ENCODE assay signal across 38 cellular contexts in the genomic region with DNA sequence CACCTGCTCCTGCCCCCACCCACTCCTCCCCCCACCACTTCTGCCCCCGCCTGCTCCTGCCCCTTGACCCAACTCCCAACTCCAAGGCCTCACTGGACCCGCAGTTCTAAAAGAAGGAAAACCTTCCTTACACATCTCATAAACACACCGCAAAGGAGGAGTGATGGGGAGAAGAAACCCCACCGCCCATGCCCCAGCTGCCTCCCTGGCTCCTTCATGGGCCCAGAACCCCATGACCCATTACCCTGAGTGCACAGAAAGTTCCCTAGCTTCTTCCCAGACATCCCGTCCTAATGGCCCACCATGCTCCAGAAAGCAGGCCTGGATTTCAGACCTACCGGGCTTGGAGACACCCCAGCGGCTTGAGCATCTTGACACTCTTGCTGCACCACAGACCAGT. TPM values are rescaled to one million over a fixed set of nuclear protein-coding genes. Genes with fewer than 3 reads are reported as not detected.
"Had no signal": no experiment of that assay in that cellular context is flagged by ENCODE, and none has a peak within 500 bp of the region (broad histone marks: within the 10 kb centered on the region; RNA-seq: fewer than 3 reads in every experiment).

No MANE protein-coding gene starts in this region.

- DNase-seq: activated B cell treated with CpG ODN at 0.5 μM for 24 hours; activated CD4-positive, alpha-beta memory T cell treated with anti-CD3 and anti-CD28 coated beads for 36 hours; activated CD4-positive, alpha-beta T cell treated with anti-CD3 and anti-CD28 coated beads for 4 hours; activated CD4-positive, alpha-beta T cell treated with anti-CD3 and anti-CD28 coated beads, Interleukin-2, amount 10 ng/mL, durations not matched to agents 24 days and 14 days; activated CD4-positive, alpha-beta T cell treated with anti-CD3 and anti-CD28 coated beads, Interleukin-2, amount 50 U/mL, for 1 hour; activated CD4-positive, alpha-beta T cell treated with anti-CD3 and anti-CD28 coated beads, Interleukin-2, amount 50 U/mL, for 4 hours; activated CD4-positive, CD25-positive, alpha-beta regulatory T cell treated with anti-CD3 and anti-CD28 coated beads, Interleukin-2, amount 50 U/mL, for 72 hours; activated CD8-positive, alpha-beta memory T cell treated with anti-CD3 and anti-CD28 coated beads, Interleukin-2, amount 50 U/mL, for 4 hours; activated CD8-positive, alpha-beta T cell treated with anti-CD3 and anti-CD28 coated beads for 36 hours; activated effector memory CD4-positive, alpha-beta T cell treated with anti-CD3 and anti-CD28 coated beads, Interleukin-2, amount 50 U/mL, for 16 hours; activated gamma-delta T cell treated with Interleukin-2 at 50 U/mL for 16 hours; activated naive CD4-positive, alpha-beta T cell; activated naive CD4-positive, alpha-beta T cell treated with anti-CD3 and anti-CD28 coated beads for 36 hours; activated naive CD4-positive, alpha-beta T cell treated with anti-CD3 and anti-CD28 coated beads, Interleukin-2, amount 50 U/mL, for 16 hours; activated naive CD8-positive, alpha-beta T cell treated with anti-CD3 and anti-CD28 coated beads for 36 hours; activated T-cell treated with anti-CD3 and anti-CD28 coated beads for 4 hours; activated T-cell treated with anti-CD3 and anti-CD28 coated beads, Interleukin-2, amount 50 U/mL, for 1 hour; activated T-cell treated with anti-CD3 and anti-CD28 coated beads, Interleukin-2, amount 50 U/mL, for 4 hours; activated T-cell treated with anti-CD3 and anti-CD28 coated beads, Interleukin-2, amount 50 U/mL, for 72 hours; amniotic stem cell; aorta; body of pancreas; brain microvascular endothelial cell; central memory CD4-positive, alpha-beta T cell; T-helper 1 cell; T-helper 2 cell; T-helper 9 cell had no signal

- H3K4me3 ChIP-seq: adrenal gland, body of pancreas, breast epithelium had no signal

- H3K27ac Mint-ChIP-seq: activated B cell treated with CpG ODN at 0.5 μM for 24 hours; activated CD4-positive, alpha-beta memory T cell treated with anti-CD3 and anti-CD28 coated beads for 36 hours; activated CD4-positive, alpha-beta T cell treated with anti-CD3 and anti-CD28 coated beads, Interleukin-2, amount 10 ng/mL, durations not matched to agents 24 days and 14 days; activated CD8-positive, alpha-beta T cell treated with anti-CD3 and anti-CD28 coated beads for 36 hours; activated naive CD4-positive, alpha-beta T cell treated with anti-CD3 and anti-CD28 coated beads for 36 hours; activated naive CD8-positive, alpha-beta T cell treated with anti-CD3 and anti-CD28 coated beads for 36 hours; activated T-cell treated with anti-CD3 and anti-CD28 coated beads, Interleukin-2, amount 50 U/mL, for 72 hours; activated T-helper 1 cell treated with anti-CD3 and anti-CD28 coated beads, Interleukin-12 subunit alpha, Interleukin-12 subunit beta, Interleukin-2, Interleukin-4 antibody, amounts not matched to agents 30 ng/mL and 10 ng/mL and 1 ng/mL, durations not matched to agents 14 hours and 24 hours and 36 hours; activated T-helper 17 cell treated with anti-CD3 and anti-CD28 coated beads, Interleukin-2, amount 50 U/mL, for 72 hours; T-helper 1 cell treated with Interleukin-12 subunit alpha and Interleukin-12 subunit beta and Interleukin-4 antibody, amounts not matched to agents 30 μg/mL and 1 μg/mL, for 36 hours; T-helper 2 cell treated with Interferon-gamma antibody and Interleukin-4, amounts not matched to agents 5 μg/mL and 100 μg/mL, for 36 hours had no signal

- H3K27ac ChIP-seq: adrenal gland, body of pancreas, brain microvascular endothelial cell, breast epithelium, VCaP had no signal

- H3K4me1 ChIP-seq: adrenal gland, breast epithelium had no signal

- H3K36me3 Mint-ChIP-seq: activated CD4-positive, alpha-beta memory T cell treated with anti-CD3 and anti-CD28 coated beads for 36 hours; activated naive CD4-positive, alpha-beta T cell treated with anti-CD3 and anti-CD28 coated beads, Interleukin-2, amount 50 U/mL, for 72 hours; activated naive CD8-positive, alpha-beta T cell treated with anti-CD3 and anti-CD28 coated beads for 36 hours had no signal

- H3K27me3 Mint-ChIP-seq: activated CD8-positive, alpha-beta T cell treated with anti-CD3 and anti-CD28 coated beads for 36 hours; activated naive CD8-positive, alpha-beta T cell treated with anti-CD3 and anti-CD28 coated beads for 36 hours had no signal

- H3K4me1 Mint-ChIP-seq: activated B cell treated with CpG ODN at 0.5 μM for 24 hours; activated T-helper 17 cell treated with anti-CD3 and anti-CD28 coated beads, Interleukin-2, amount 50 U/mL, for 72 hours had no signal

- ATAC-seq: activated CD8-positive, alpha-beta T cell treated with anti-CD3 and anti-CD28 coated beads for 36 hours; activated T-cell treated with anti-CD3 and anti-CD28 coated beads, Interleukin-2, amount 50 U/mL, for 72 hours; activated T-helper 17 cell treated with anti-CD3 and anti-CD28 coated beads, Interleukin-2, amount 50 U/mL, for 72 hours; body of pancreas had no signal

- H3K4me3 Mint-ChIP-seq: activated B cell treated with CpG ODN at 0.5 μM for 24 hours; activated CD4-positive, alpha-beta memory T cell treated with anti-CD3 and anti-CD28 coated beads for 36 hours; activated CD4-positive, alpha-beta T cell treated with anti-CD3 and anti-CD28 coated beads, Interleukin-2, amount 10 ng/mL, durations not matched to agents 24 days and 14 days; activated CD8-positive, alpha-beta T cell treated with anti-CD3 and anti-CD28 coated beads for 36 hours; activated naive CD4-positive, alpha-beta T cell treated with anti-CD3 and anti-CD28 coated beads for 36 hours; activated naive CD8-positive, alpha-beta T cell treated with anti-CD3 and anti-CD28 coated beads for 36 hours; activated T-cell treated with anti-CD3 and anti-CD28 coated beads, Interleukin-2, amount 50 U/mL, for 4 hours; activated T-cell treated with anti-CD3 and anti-CD28 coated beads, Interleukin-2, amount 50 U/mL, for 72 hours; activated T-helper 1 cell treated with anti-CD3 and anti-CD28 coated beads, Interleukin-12 subunit alpha, Interleukin-12 subunit beta, Interleukin-2, Interleukin-4 antibody, amounts not matched to agents 30 ng/mL and 10 ng/mL and 1 ng/mL, durations not matched to agents 14 hours and 24 hours and 36 hours; activated T-helper 17 cell treated with anti-CD3 and anti-CD28 coated beads, Interleukin-2, amount 50 U/mL, for 72 hours; T-helper 1 cell treated with Interleukin-12 subunit alpha and Interleukin-12 subunit beta and Interleukin-4 antibody, amounts not matched to agents 30 μg/mL and 1 μg/mL, for 36 hours; T-helper 2 cell treated with Interferon-gamma antibody and Interleukin-4, amounts not matched to agents 5 μg/mL and 100 μg/mL, for 36 hours had no signal

- H3K36me3 ChIP-seq: adrenal gland, brain microvascular endothelial cell, breast epithelium had no signal

- H3K9me3 Mint-ChIP-seq: activated B cell treated with CpG ODN at 0.5 μM for 24 hours; activated CD4-positive, alpha-beta memory T cell treated with anti-CD3 and anti-CD28 coated beads for 36 hours; activated CD4-positive, alpha-beta T cell treated with anti-CD3 and anti-CD28 coated beads, Interleukin-2, amount 10 ng/mL, durations not matched to agents 24 days and 14 days; activated CD8-positive, alpha-beta T cell treated with anti-CD3 and anti-CD28 coated beads for 36 hours; activated naive CD4-positive, alpha-beta T cell treated with anti-CD3 and anti-CD28 coated beads for 36 hours; activated naive CD4-positive, alpha-beta T cell treated with anti-CD3 and anti-CD28 coated beads, Interleukin-2, amount 50 U/mL, for 72 hours; activated naive CD8-positive, alpha-beta T cell treated with anti-CD3 and anti-CD28 coated beads for 36 hours; activated T-cell treated with anti-CD3 and anti-CD28 coated beads, Interleukin-2, amount 50 U/mL, for 4 hours; activated T-cell treated with anti-CD3 and anti-CD28 coated beads, Interleukin-2, amount 50 U/mL, for 72 hours; activated T-helper 1 cell treated with anti-CD3 and anti-CD28 coated beads, Interleukin-12 subunit alpha, Interleukin-12 subunit beta, Interleukin-2, Interleukin-4 antibody, amounts not matched to agents 30 ng/mL and 10 ng/mL and 1 ng/mL, durations not matched to agents 14 hours and 24 hours and 36 hours; activated T-helper 17 cell treated with anti-CD3 and anti-CD28 coated beads, Interleukin-2, amount 50 U/mL, for 72 hours; T-helper 1 cell treated with Interleukin-12 subunit alpha and Interleukin-12 subunit beta and Interleukin-4 antibody, amounts not matched to agents 30 μg/mL and 1 μg/mL, for 36 hours; T-helper 2 cell treated with Interferon-gamma antibody and Interleukin-4, amounts not matched to agents 5 μg/mL and 100 μg/mL, for 36 hours had no signal

- H3K27me3 ChIP-seq: adrenal gland, body of pancreas, brain microvascular endothelial cell, breast epithelium had no signal

- H3K9me3 ChIP-seq: adrenal gland, body of pancreas, breast epithelium had no signal

RNA-seq across cellular contexts. Expression of gene DIPK1C, which starts 21.2 kb away (rescaled TPM):
- total RNA-seq: activated B cell treated with CpG ODN at 0.5 μM for 24 hours; activated CD4-positive, alpha-beta memory T cell treated with anti-CD3 and anti-CD28 coated beads for 36 hours; activated CD4-positive, alpha-beta T cell treated with anti-CD3 and anti-CD28 coated beads, Interleukin-2, amount 10 ng/mL, durations not matched to agents 24 days and 14 days; activated CD8-positive, alpha-beta memory T cell treated with anti-CD3 and anti-CD28 coated beads for 36 hours; activated CD8-positive, alpha-beta T cell treated with anti-CD3 and anti-CD28 coated beads for 36 hours; activated naive CD4-positive, alpha-beta T cell treated with anti-CD3 and anti-CD28 coated beads for 36 hours; activated naive CD4-positive, alpha-beta T cell treated with anti-CD3 and anti-CD28 coated beads, Interleukin-2, amount 50 U/mL, for 72 hours; activated naive CD8-positive, alpha-beta T cell treated with anti-CD3 and anti-CD28 coated beads for 36 hours; activated T-cell treated with anti-CD3 and anti-CD28 coated beads, Interleukin-2, amount 50 U/mL, for 4 hours; activated T-cell treated with anti-CD3 and anti-CD28 coated beads, Interleukin-2, amount 50 U/mL, for 72 hours; activated T-helper 1 cell treated with anti-CD3 and anti-CD28 coated beads, Interleukin-12 subunit alpha, Interleukin-12 subunit beta, Interleukin-2, Interleukin-4 antibody, amounts not matched to agents 30 ng/mL and 10 ng/mL and 1 ng/mL, durations not matched to agents 14 hours and 24 hours and 36 hours; activated T-helper 17 cell treated with anti-CD3 and anti-CD28 coated beads, Interleukin-2, amount 50 U/mL, for 72 hours; aorta; astrocyte; body of pancreas had no signal

RNA-seq across cellular contexts. Expression of gene CNDP1, which starts 56.0 kb away (rescaled TPM):
- total RNA-seq: activated CD4-positive, alpha-beta memory T cell treated with anti-CD3 and anti-CD28 coated beads for 36 hours; activated CD4-positive, alpha-beta T cell treated with anti-CD3 and anti-CD28 coated beads, Interleukin-2, amount 10 ng/mL, durations not matched to agents 24 days and 14 days; activated CD8-positive, alpha-beta memory T cell treated with anti-CD3 and anti-CD28 coated beads for 36 hours; activated CD8-positive, alpha-beta T cell treated with anti-CD3 and anti-CD28 coated beads for 36 hours; activated naive CD4-positive, alpha-beta T cell treated with anti-CD3 and anti-CD28 coated beads for 36 hours; activated naive CD8-positive, alpha-beta T cell treated with anti-CD3 and anti-CD28 coated beads for 36 hours; activated T-helper 1 cell treated with anti-CD3 and anti-CD28 coated beads, Interleukin-12 subunit alpha, Interleukin-12 subunit beta, Interleukin-2, Interleukin-4 antibody, amounts not matched to agents 30 ng/mL and 10 ng/mL and 1 ng/mL, durations not matched to agents 14 hours and 24 hours and 36 hours; adrenal gland; astrocyte; cardiac septum had no signal
